ENCODE assay signal across 1 cellular context in genomic region chr4:37648084-37648817, GRCh38.
TF ChIP-seq lines count a peak whose summit lies in the region.

No MANE protein-coding gene starts in this region.

TF ChIP-seq in K562, 482 proteins besides CTCF, POLR2A, EP300 and RAD21 (continued from another document):
- TF ChIP-seq PTTG1 (tag; IDR thresholded peaks at IDR 0.05; ENCODE audit: low read depth) (no peak), NR3C1 (CRISPR knock-in tag; IDR thresholded peaks at IDR 0.05) (no peak), GTF2E2 (tag; IDR thresholded peaks at IDR 0.05) (no peak), CBX8 (IDR thresholded peaks at IDR 0.05; ENCODE audit: borderline replicate concordance, extremely low read depth, low read depth, low read length, poor library complexity, severe bottlenecking) (no peak), HNRNPL (IDR thresholded peaks at IDR 0.05; ENCODE audit: low read depth, low read length) (no peak), ZNF561 (CRISPR knock-in tag; conservative IDR thresholded peaks at IDR 0.05) (no peak), BHLHE40 (IDR thresholded peaks at IDR 0.05; ENCODE audit: low read length) (0 out of 2 replicates have a peak, but pooled peaks have one; percentile 36), FOXK1 (CRISPR knock-in tag; IDR thresholded peaks at IDR 0.05; ENCODE audit: borderline replicate concordance) (no peak), ETV5 (CRISPR knock-in tag; IDR thresholded peaks at IDR 0.05; ENCODE audit: low read depth) (no peak), NFIX (CRISPR knock-in tag; IDR thresholded peaks at IDR 0.05; ENCODE audit: low read depth) (no peak), SRSF1 (IDR thresholded peaks at IDR 0.05; ENCODE audit: low read depth, low read length) (no peak), ZC3H8 (IDR thresholded peaks at IDR 0.05) (no peak), REST (CRISPR knock-in tag; IDR thresholded peaks at IDR 0.05; ENCODE audit: low read depth) (no peak), ZSCAN29 (IDR thresholded peaks at IDR 0.05) (no peak), TBL1XR1 (IDR thresholded peaks at IDR 0.05; ENCODE audit: low read length in 2 of 2) (no peak), MEF2D (tag; conservative IDR thresholded peaks at IDR 0.05; ENCODE audit: low read depth) (no peak), ARID4B (CRISPR knock-in tag; IDR thresholded peaks at IDR 0.05) (no peak), CBFA2T3 (IDR thresholded peaks at IDR 0.05) (peak; percentile 41), MAFK (IDR thresholded peaks at IDR 0.05; ENCODE audit: low read length) (no peak), HES1 (IDR thresholded peaks at IDR 0.05; ENCODE audit: low read depth) (no peak), ZKSCAN8 (CRISPR knock-in tag; IDR thresholded peaks at IDR 0.05) (no peak), DACH1 (IDR thresholded peaks at IDR 0.05; ENCODE audit: partially characterized antibody) (no peak), HLTF (IDR thresholded peaks at IDR 0.05) (no peak), THRA (IDR thresholded peaks at IDR 0.05) (no peak), FOXP4 (CRISPR knock-in tag; IDR thresholded peaks at IDR 0.05; ENCODE audit: borderline replicate concordance) (peak; percentile 66; the same call in 1 of the 2 replicates), NCOA1 (IDR thresholded peaks at IDR 0.05; ENCODE audit: low read depth) (no peak), CHD1 (IDR thresholded peaks at IDR 0.05; ENCODE audit: low read length) (no peak), ZNF444 (CRISPR knock-in tag; IDR thresholded peaks at IDR 0.05) (no peak), JUND (IDR thresholded peaks at IDR 0.05; ENCODE audit: borderline replicate concordance, low read depth, low read length) (peak; percentile 91), JUND (tag; IDR thresholded peaks at IDR 0.05; ENCODE audit: borderline replicate concordance, low read depth, low read length) (peak; percentile 94; the same call in 2 of the 3 replicates), MBD2 (IDR thresholded peaks at IDR 0.05; ENCODE audit: borderline replicate concordance, low read depth) (no peak), ZNF354B (CRISPR knock-in tag; IDR thresholded peaks at IDR 0.05) (no peak), ZBTB26 (CRISPR knock-in tag; IDR thresholded peaks at IDR 0.05) (no peak), PRDM10 (IDR thresholded peaks at IDR 0.05; ENCODE audit: partially characterized antibody) (no peak), CEBPG (CRISPR knock-in tag; IDR thresholded peaks at IDR 0.05) (no peak), CEBPG (tag; conservative IDR thresholded peaks at IDR 0.05 in 1 of 2, IDR thresholded peaks at IDR 0.05 in 1 of 2) (0 out of 4 replicates have a peak, but pooled peaks of 1 of the 2 experiments have one; percentile 18), ZNF655 (CRISPR knock-in tag; IDR thresholded peaks at IDR 0.05) (no peak), CBFA2T2 (conservative IDR thresholded peaks at IDR 0.05) (0 out of 2 replicates have a peak, but pooled peaks have one; percentile 3), SMARCA4 (IDR thresholded peaks at IDR 0.05) (peak; percentile 19; the same call in 1 of the 2 replicates)
